1 cellular context compared by ENCODE assay signal in genomic region chr4:105186701-105187158, GRCh38.
TF ChIP-seq lines count a peak whose summit lies in the region.

No MANE protein-coding gene starts in this region.

TF ChIP-seq in HepG2, 621 proteins besides CTCF, POLR2A, EP300 and RAD21 (continued from another document):
- TF ChIP-seq ZNF407 (CRISPR knock-in tag; IDR thresholded peaks at IDR 0.05; ENCODE audit: not compliant biosample characterization) (no peak), REL (CRISPR knock-in tag; conservative IDR thresholded peaks at IDR 0.05) (no peak), PRPF4 (IDR thresholded peaks at IDR 0.05; ENCODE audit: low read depth, low read length, poor library complexity, severe bottlenecking) (no peak), ZNF337 (CRISPR knock-in tag; IDR thresholded peaks at IDR 0.05; ENCODE audit: borderline replicate concordance, low read depth) (no peak), HDAC2 (CRISPR knock-in tag; IDR thresholded peaks at IDR 0.05) (no peak), SOX5 (CRISPR knock-in tag; IDR thresholded peaks at IDR 0.05; ENCODE audit: borderline replicate concordance) (no peak), NFIB (CRISPR knock-in tag; IDR thresholded peaks at IDR 0.05; ENCODE audit: borderline replicate concordance) (no peak), ZFP1 (CRISPR knock-in tag; IDR thresholded peaks at IDR 0.05) (no peak), BORCS8-MEF2B (CRISPR knock-in tag; IDR thresholded peaks at IDR 0.05) (no peak), GABPB1 (CRISPR knock-in tag; IDR thresholded peaks at IDR 0.05) (no peak), ZBTB4 (CRISPR knock-in tag; IDR thresholded peaks at IDR 0.05; ENCODE audit: borderline replicate concordance) (no peak), ATF4 (CRISPR knock-in tag; IDR thresholded peaks at IDR 0.05) (no peak), PRDM4 (CRISPR knock-in tag; IDR thresholded peaks at IDR 0.05; ENCODE audit: borderline replicate concordance) (no peak), ZNF451 (CRISPR knock-in tag; IDR thresholded peaks at IDR 0.05) (no peak), ZNF687 (CRISPR knock-in tag; IDR thresholded peaks at IDR 0.05) (no peak)
